In genomic region chr16:73126453-73126853, GRCh38 we compare ENCODE assay signal across 1 cellular context.
A peak's percentile ranks its signal among the peaks of the same experiment; 100 is the strongest.
TF ChIP-seq lines count a peak whose summit lies in the region.

No MANE protein-coding gene starts in this region.

TF ChIP-seq in HepG2, 621 proteins besides CTCF, POLR2A, EP300 and RAD21 (continued from another document):
- TF ChIP-seq CEBPG (CRISPR knock-in tag; IDR thresholded peaks at IDR 0.05) (peak; percentile 91), SOX6 (IDR thresholded peaks at IDR 0.05) (no peak), SOX6 (CRISPR knock-in tag; IDR thresholded peaks at IDR 0.05) (0 out of 2 replicates have a peak, but pooled peaks have one; percentile 26), ZNF383 (CRISPR knock-in tag; IDR thresholded peaks at IDR 0.05; ENCODE audit: borderline replicate concordance) (no peak), ZBTB33 (CRISPR knock-in tag; IDR thresholded peaks at IDR 0.05) (no peak), ZBTB3 (CRISPR knock-in tag; IDR thresholded peaks at IDR 0.05; ENCODE audit: borderline replicate concordance, low read depth) (peak; percentile 94; the same call in 1 of the 2 replicates), FOXP4 (CRISPR knock-in tag; IDR thresholded peaks at IDR 0.05) (0 out of 2 replicates have a peak, but pooled peaks have one; percentile 18), GATAD2A (CRISPR knock-in tag; IDR thresholded peaks at IDR 0.05) (peak; percentile 57), ZNF331 (CRISPR knock-in tag; IDR thresholded peaks at IDR 0.05) (peak; percentile 30; the same call in 1 of the 2 replicates), ARID5B (CRISPR knock-in tag; IDR thresholded peaks at IDR 0.05) (peak; percentile 27; the same call in 1 of the 2 replicates), CEBPB (IDR thresholded peaks at IDR 0.05; ENCODE audit: borderline replicate concordance, low read depth, low read length) (peak; percentile 98), FOSL2 (CRISPR knock-in tag; IDR thresholded peaks at IDR 0.05) (0 out of 2 replicates have a peak, but pooled peaks have one; percentile 12), HDAC2 (CRISPR knock-in tag; IDR thresholded peaks at IDR 0.05) (0 out of 2 replicates have a peak, but pooled peaks have one; percentile 18), FOXA3 (CRISPR knock-in tag; IDR thresholded peaks at IDR 0.05) (peak; percentile 11; the same call in 1 of the 2 replicates), SP5 (CRISPR knock-in tag; IDR thresholded peaks at IDR 0.05; ENCODE audit: borderline replicate concordance, low read depth) (peak; percentile 40; the same call in 1 of the 2 replicates), NR2C2 (CRISPR knock-in tag; IDR thresholded peaks at IDR 0.05; ENCODE audit: borderline replicate concordance) (0 out of 2 replicates have a peak, but pooled peaks have one; percentile 22), SOX13 (IDR thresholded peaks at IDR 0.05) (no peak), SOX13 (CRISPR knock-in tag; conservative IDR thresholded peaks at IDR 0.05 in 1 of 2, IDR thresholded peaks at IDR 0.05 in 1 of 2) (peak in 1 of 2 experiments; percentile 25; a peak in 1 of 4 replicates), ZNF512 (CRISPR knock-in tag; IDR thresholded peaks at IDR 0.05) (no peak), ZGPAT (CRISPR knock-in tag; IDR thresholded peaks at IDR 0.05) (0 out of 2 replicates have a peak, but pooled peaks have one; percentile 33), ZNF556 (CRISPR knock-in tag; IDR thresholded peaks at IDR 0.05; ENCODE audit: borderline replicate concordance) (no peak), ZHX2 (IDR thresholded peaks at IDR 0.05; ENCODE audit: low read depth) (no peak), ZHX2 (CRISPR knock-in tag; IDR thresholded peaks at IDR 0.05; ENCODE audit: borderline replicate concordance) (no peak), FOXP1 (IDR thresholded peaks at IDR 0.05) (no peak), FOXP1 (CRISPR knock-in tag; IDR thresholded peaks at IDR 0.05) (peak; percentile 14; the same call in 1 of the 2 replicates), ZNF12 (CRISPR knock-in tag; IDR thresholded peaks at IDR 0.05) (peak; percentile 42; the same call in 1 of the 2 replicates), ATF4 (CRISPR knock-in tag; IDR thresholded peaks at IDR 0.05) (peak in 1 of 2 experiments; percentile 47; a peak in 1 of 4 replicates), ZNF709 (CRISPR knock-in tag; IDR thresholded peaks at IDR 0.05) (no peak), ZNF124 (CRISPR knock-in tag; IDR thresholded peaks at IDR 0.05) (0 out of 2 replicates have a peak, but pooled peaks have one; percentile 26)
